ENCODE assay signal across 14 cellular contexts in genomic region chr1:25023826-25024225, GRCh38.
DNase-seq lines count a peak whose midpoint lies in the region; ATAC-seq lines count a peak whose summit lies in the region.
"Had no signal": no experiment of that assay in that cellular context is flagged by ENCODE, and none has a peak within 500 bp of the region (broad histone marks: within the 10 kb centered on the region; RNA-seq: fewer than 3 reads in every experiment).

No MANE protein-coding gene starts in this region.

- H3K9me3 Mint-ChIP-seq in activated CD8-positive, alpha-beta T cell treated with anti-CD3 and anti-CD28 coated beads, Interleukin-2, amount 10 ng/mL, durations not matched to agents 7 days and 5 days (ENCODE audit: insufficient read depth): no peaks in the 10 kb centered on the region
- H3K9me3 Mint-ChIP-seq in memory B cell: no peaks in the 10 kb centered on the region
- H3K9me3 Mint-ChIP-seq: mesothelial cell of epicardium had no signal

- peak overlapping the region; percentile 78 for H3K4me3 Mint-ChIP-seq in activated CD8-positive, alpha-beta T cell treated with anti-CD3 and anti-CD28 coated beads, Interleukin-2, amount 10 ng/mL, durations not matched to agents 7 days and 5 days
- H3K4me3 Mint-ChIP-seq in memory B cell: peak overlapping the region; percentile 8
- H3K4me3 Mint-ChIP-seq: mesothelial cell of epicardium had no signal

- POLR2A ChIA-PET in activated CD8-positive, alpha-beta T cell treated with anti-CD3 and anti-CD28 coated beads, Interleukin-2, amount 10 ng/mL, durations not matched to agents 7 days and 5 days (lab: Charles Lee): interaction anchor here (0.5 to 2.7 kb wide), 6 partner anchors 9 to 101 kb away, joined by 3 to 50 read pairs (median 8); no protein-coding TSS in a partner anchor

- H3K36me3 Mint-ChIP-seq in activated CD8-positive, alpha-beta T cell treated with anti-CD3 and anti-CD28 coated beads, Interleukin-2, amount 10 ng/mL, durations not matched to agents 7 days and 5 days (ENCODE audit: low read depth): peaks cover 2% of the 10 kb centered on the region
- no peaks in the 10 kb centered on the region for H3K36me3 Mint-ChIP-seq in memory B cell
- H3K36me3 Mint-ChIP-seq: mesothelial cell of epicardium had no signal

- CTCF ChIA-PET in activated CD8-positive, alpha-beta T cell treated with anti-CD3 and anti-CD28 coated beads, Interleukin-2, amount 10 ng/mL, durations not matched to agents 7 days and 5 days (lab: Charles Lee): interaction anchor here (1.3 to 4.4 kb wide), 7 partner anchors 9 to 77 kb away, joined by 3 to 29 read pairs (median 22); no protein-coding TSS in a partner anchor

- H3K27me3 Mint-ChIP-seq in activated CD8-positive, alpha-beta T cell treated with anti-CD3 and anti-CD28 coated beads, Interleukin-2, amount 10 ng/mL, durations not matched to agents 7 days and 5 days (ENCODE audit: low read depth): no peaks in the 10 kb centered on the region
- no peaks in the 10 kb centered on the region for H3K27me3 Mint-ChIP-seq in memory B cell

- no peak for ATAC-seq in activated CD8-positive, alpha-beta T cell treated with anti-CD3 and anti-CD28 coated beads, Interleukin-2, amount 10 ng/mL, durations not matched to agents 7 days and 5 days
- ATAC-seq in memory B cell (ENCODE audit: low read depth) (no peak), GM19467 (IDR thresholded peaks at IDR 0.05; ENCODE audit: unreplicated experiment) (no peak)
- ATAC-seq: psoas muscle had no signal

- peaks cover 96% of the 10 kb centered on the region for H3K4me1 Mint-ChIP-seq in activated CD8-positive, alpha-beta T cell treated with anti-CD3 and anti-CD28 coated beads, Interleukin-2, amount 10 ng/mL, durations not matched to agents 7 days and 5 days (ENCODE audit: low read depth)
- H3K4me1 Mint-ChIP-seq in memory B cell: peaks cover 57% of the 10 kb centered on the region

- H3K27ac Mint-ChIP-seq in activated CD8-positive, alpha-beta T cell treated with anti-CD3 and anti-CD28 coated beads, Interleukin-2, amount 10 ng/mL, durations not matched to agents 7 days and 5 days: peak overlapping the region; percentile 88
- peak overlapping the region; percentile 97 for H3K27ac Mint-ChIP-seq in memory B cell
- H3K27ac Mint-ChIP-seq: mesothelial cell of epicardium had no signal

- peak; percentile 48 for DNase-seq in stimulated activated CD4-positive, alpha-beta T cell treated with anti-CD3 and anti-CD28 coated beads, Interleukin-15, amount 100 ng/mL, for 24 hours
- DNase-seq in stimulated activated CD4-positive, alpha-beta T cell treated with anti-CD3 and anti-CD28 coated beads, Interleukin-4, amount 100 ng/mL, for 1 hour: no peak
- no peak for DNase-seq in activated CD8-positive, alpha-beta T cell treated with anti-CD3 and anti-CD28 coated beads, Interleukin-2, amount 10 ng/mL, durations not matched to agents 7 days and 5 days
- DNase-seq in memory B cell (ENCODE audit: low spot score in 2 of 2) (no peak), EL (no peak), SIG-M5 (lab: John Stamatoyannopoulos, UW) (no peak), T1000 (lab: John Stamatoyannopoulos, UW) (no peak)
- DNase-seq: BE2C; NCI-H2081; NCI-H82; psoas muscle; stimulated activated CD4-positive, alpha-beta T cell treated with anti-CD3 and anti-CD28 coated beads, Interleukin-2, amount 100 ng/mL, for 48 hours had no signal
